Comparison of ENCODE assay signal across 21 cellular contexts in the genomic region with DNA sequence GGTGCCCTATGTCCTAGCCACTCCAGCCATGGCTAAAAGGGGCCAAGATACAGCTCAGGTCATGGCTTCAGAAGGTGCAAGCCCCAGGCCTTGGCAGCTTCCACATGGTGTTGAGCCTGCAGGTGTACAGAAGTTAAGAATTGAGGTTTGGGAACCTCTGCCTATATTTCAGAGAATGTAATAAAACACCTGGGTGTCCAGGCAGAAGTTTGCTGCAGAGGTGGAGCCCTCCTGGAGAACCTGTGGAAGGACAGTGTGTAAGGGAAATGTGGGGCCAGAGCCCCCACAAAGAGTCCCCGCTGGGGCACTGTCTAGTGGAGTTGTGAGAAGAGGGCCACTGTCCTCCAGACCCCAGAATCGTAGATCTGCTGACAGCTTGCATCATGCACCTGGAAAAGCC.
"Had no signal": no experiment of that assay in that cellular context is flagged by ENCODE, and none has a peak within 500 bp of the region (broad histone marks: within the 10 kb centered on the region; RNA-seq: fewer than 3 reads in every experiment).

No MANE protein-coding gene starts in this region.

- ATAC-seq: K562, T-cell had no signal

- H3K4me3 Mint-ChIP-seq: T-cell had no signal

- H3K36me3 Mint-ChIP-seq: IgD-negative memory B cell had no signal

- DNase-seq: Kasumi-1, MM.1S, NCI-H1092 treated with DMSO at 0.1 percent for 48 hours, NCI-H1436, NCI-H187, NCI-H2029, NCI-H2081 treated with DMSO at 0.1 percent for 48 hours, NCI-H2171 treated with DMSO at 0.1 percent for 48 hours, NCI-H226, NCI-H446, NCI-H510A, NCI-H524 treated with DMSO at 0.1 percent for 48 hours, NCI-H774, Right ventricle myocardium superior, RPMI8226, SIG-M5, SK-N-SH, SW 1271, T-cell had no signal

- H3K4me1 Mint-ChIP-seq: T-cell had no signal

- H3K27ac Mint-ChIP-seq: IgD-negative memory B cell, T-cell had no signal
